ENCODE assay signal across 21 cellular contexts in the genomic region with DNA sequence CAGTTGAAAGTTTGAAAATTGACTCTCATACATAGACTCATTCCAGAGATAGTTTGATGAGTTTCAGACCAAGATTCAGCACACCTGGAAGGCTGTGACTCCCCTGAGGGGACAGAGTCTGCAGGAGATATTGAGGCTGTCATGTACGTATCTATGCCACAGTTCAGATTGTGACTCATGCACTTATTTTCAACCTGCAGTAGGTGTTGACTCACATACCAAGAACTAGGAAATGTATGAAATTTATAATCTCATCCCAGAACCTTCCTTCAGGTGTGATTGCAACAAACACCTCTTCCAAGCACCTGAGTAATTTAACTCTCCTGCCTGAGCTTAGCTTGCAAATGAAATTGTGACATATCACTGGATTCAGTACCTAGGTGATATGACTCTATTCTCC.
DNase-seq lines count a peak whose midpoint lies in the region; ATAC-seq, FAIRE-seq and TF ChIP-seq lines count a peak whose summit lies in the region.
"Had no signal": no experiment of that assay in that cellular context is flagged by ENCODE, and none has a peak within 500 bp of the region (broad histone marks: within the 10 kb centered on the region; RNA-seq: fewer than 3 reads in every experiment).

No MANE protein-coding gene starts in this region.

- H3F3A ChIP-seq in PC-3 (ENCODE audit: low read length, unreplicated experiment), result no peaks in the 10 kb centered on the region

- no peaks in the 10 kb centered on the region for H4K20me1 ChIP-seq in PC-3 (ENCODE audit: low read length)
- H4K20me1 ChIP-seq: BLaER1 treated with 17β-estradiol and CSF1 and Interleukin-3, amounts not matched to agents 10 nM and 100 nM had no signal

- H3K9ac ChIP-seq in PC-3 (ENCODE audit: low read length), result no peak overlapping the region
- H3K9ac ChIP-seq: BLaER1 treated with 17β-estradiol and CSF1 and Interleukin-3, amounts not matched to agents 10 nM and 100 nM had no signal

- CTCF ChIA-PET in PC-3 (lab: Charles Lee), result no interaction called here

- no peaks in the 10 kb centered on the region for H3K36me3 ChIP-seq in bronchial epithelial cell (ENCODE audit: control insufficient read depth, insufficient read depth, low read length)
- no peaks in the 10 kb centered on the region for H3K36me3 ChIP-seq in PC-3 (ENCODE audit: low read depth, low read length)
- H3K36me3 ChIP-seq: BLaER1 treated with 17β-estradiol and CSF1 and Interleukin-3, amounts not matched to agents 10 nM and 100 nM had no signal

- no TSS peak for BruUV-seq in PC-3 (replicated peaks; lab: Mats Ljungman, UMichigan)

- H3K9me2 ChIP-seq in PC-3 (replicated peaks; ENCODE audit: low read length), result no peaks in the 10 kb centered on the region

- H3K4me2 ChIP-seq in PC-3 (ENCODE audit: low read length), result no peak overlapping the region
- H3K4me2 ChIP-seq: A549; BLaER1 treated with 17β-estradiol and CSF1 and Interleukin-3, amounts not matched to agents 10 nM and 100 nM had no signal

- no peak overlapping the region for H2AFZ ChIP-seq in PC-3 (ENCODE audit: low read length)

- DNase-seq in bronchial epithelial cell (ENCODE audit: low read depth) (peak; percentile 48), epithelial cell of prostate (ENCODE audit: low read depth, low spot score) (peak; percentile 27), kidney tubule cell (ENCODE audit: low spot score) (peak; percentile 49), PC-3 (no peak), NCI-H146 (lab: John Stamatoyannopoulos, UW) (no peak), dermis blood vessel endothelial cell (no peak)
- DNase-seq: AML-193; Caco-2; Calu3; CD4-positive, alpha-beta T cell; CD8-positive, alpha-beta T cell; DMS79 treated with DMSO at 0.1 percent for 48 hours; GF-D8 had no signal

- H3K9me3 ChIP-seq in PC-3 (ENCODE audit: low read length), result peaks cover 25% of the 10 kb centered on the region
- H3K9me3 ChIP-seq: Caco-2 had no signal

- intact Hi-C loops in PC-3 (cut with micrococcal nuclease), result no loop called here

- H3K4me3 ChIP-seq in bronchial epithelial cell (ENCODE audit: low read depth, low read length) (no peak overlapping the region), PC-3 (ENCODE audit: low read length) (no peak overlapping the region)
- H3K4me3 ChIP-seq: A549; BLaER1 treated with 17β-estradiol and CSF1 and Interleukin-3, amounts not matched to agents 10 nM and 100 nM had no signal

- no peak for ATAC-seq in PC-3
- ATAC-seq: A549; CD8-positive, alpha-beta T cell had no signal

- POLR2A ChIA-PET in PC-3 (lab: Charles Lee; ENCODE audit: unreplicated experiment), result no interaction called here

- no peaks in the 10 kb centered on the region for H3K79me2 ChIP-seq in PC-3 (ENCODE audit: low read length)

- TF ChIP-seq CTCF in bronchial epithelial cell (IDR thresholded peaks at IDR 0.05; ENCODE audit: insufficient read depth, low read length, severe bottlenecking) (no peak), PC-3 (conservative IDR thresholded peaks at IDR 0.05; ENCODE audit: low read depth, low read length) (no peak)

- H3K27me3 ChIP-seq in bronchial epithelial cell (ENCODE audit: control insufficient read depth, insufficient read depth, low read length), result no peaks in the 10 kb centered on the region
- no peaks in the 10 kb centered on the region for H3K27me3 ChIP-seq in PC-3 (ENCODE audit: low read length)
- H3K27me3 ChIP-seq: BLaER1 treated with 17β-estradiol and CSF1 and Interleukin-3, amounts not matched to agents 10 nM and 100 nM had no signal

- H3K27ac ChIP-seq in epithelial cell of prostate, result no peak overlapping the region
- H3K27ac ChIP-seq in PC-3 (ENCODE audit: low read length), result no peak overlapping the region
- H3K27ac ChIP-seq: 22Rv1; A549; BLaER1 treated with 17β-estradiol and CSF1 and Interleukin-3, amounts not matched to agents 10 nM and 100 nM; C4-2B had no signal

- no peak for FAIRE-seq in bronchial epithelial cell (lab: Jason Lieb, UNC)
- FAIRE-seq: A549, D721Med, G401.6, GM12891, GM19239 had no signal

- H3K4me1 ChIP-seq in PC-3 (ENCODE audit: insufficient read depth, low read length), result no peaks in the 10 kb centered on the region
- H3K4me1 ChIP-seq: A549; BLaER1 treated with 17β-estradiol and CSF1 and Interleukin-3, amounts not matched to agents 10 nM and 100 nM; Caco-2 had no signal

Comparison
In these comparisons a context has a peak if more than half of its experiments do, and no peak if none do; other contexts are left out.
1. DNase-seq: peak in bronchial epithelial cell (single experiment), epithelial cell of prostate (single experiment) and kidney tubule cell (single experiment); none in PC-3 (single experiment), NCI-H146 (single experiment) and dermis blood vessel endothelial cell (single experiment).